8 cellular contexts compared by ENCODE assay signal in genomic region chr13:44437356-44438233, GRCh38.
A peak's percentile ranks its signal among the peaks of the same experiment; 100 is the strongest.
DNase-seq lines count a peak whose midpoint lies in the region; ATAC-seq and TF ChIP-seq lines count a peak whose summit lies in the region.

No MANE protein-coding gene starts in this region.

- H3K27ac ChIP-seq in heart right ventricle, result peak overlapping the region; percentile 79 to 99 (median 94)
- peak overlapping the region; percentile 85 to 96 (median 92) for H3K27ac ChIP-seq in sigmoid colon

- no peak overlapping the region for H3K27ac Mint-ChIP-seq in activated T-cell treated with anti-CD3 and anti-CD28 coated beads, Interleukin-2, amount 50 U/mL, for 24 hours
- no peak overlapping the region for H3K27ac Mint-ChIP-seq in activated T-helper 17 cell treated with anti-CD3 and anti-CD28 coated beads, Interleukin-2, amount 50 U/mL, for 72 hours

- H3K27me3 Mint-ChIP-seq in activated T-cell treated with anti-CD3 and anti-CD28 coated beads, Interleukin-2, amount 50 U/mL, for 24 hours, result peaks cover 13% of the 10 kb centered on the region
- no peaks in the 10 kb centered on the region for H3K27me3 Mint-ChIP-seq in activated T-helper 17 cell treated with anti-CD3 and anti-CD28 coated beads, Interleukin-2, amount 50 U/mL, for 72 hours

- intact Hi-C loops in heart right ventricle (cut with DNase I) (loop anchor here (1.0 to 10.0 kb wide), 31 partner anchors 50 to 533 kb away; partner anchors contain the start of gene SERP2 (in 1 of the 10)), sigmoid colon (cut with DNase I) (loop anchor here (1.0 to 5.0 kb wide), 5 partner anchors 131 to 529 kb away; no protein-coding TSS in a partner anchor)

- H3K4me1 Mint-ChIP-seq in activated T-cell treated with anti-CD3 and anti-CD28 coated beads, Interleukin-2, amount 50 U/mL, for 24 hours (ENCODE audit: low read depth), result peaks cover 22% of the 10 kb centered on the region
- no peaks in the 10 kb centered on the region for H3K4me1 Mint-ChIP-seq in activated T-helper 17 cell treated with anti-CD3 and anti-CD28 coated beads, Interleukin-2, amount 50 U/mL, for 72 hours

- H3K9me3 ChIP-seq in heart right ventricle, result no peaks in the 10 kb centered on the region
- H3K9me3 ChIP-seq in sigmoid colon, result no peaks in the 10 kb centered on the region

- WGBS in heart right ventricle, 2 donors, result 2 to 3% methylated on average over 5 of the region's 5 CpGs
- WGBS in sigmoid colon, 2 donors, result 3 to 9% methylated on average over 5 of the region's 5 CpGs

- peak; percentile 37 to 75 (median 61) for TF ChIP-seq CTCF in heart right ventricle (IDR thresholded peaks at IDR 0.05)
- peak; percentile 36 to 71 (median 42) for TF ChIP-seq CTCF in sigmoid colon (IDR thresholded peaks at IDR 0.05)

- H3K4me1 ChIP-seq in heart right ventricle, result peaks cover 0 to 42% (median 37%) of the 10 kb centered on the region in 9 donors
- peaks cover 0 to 30% (median 17%) of the 10 kb centered on the region in 4 donors for H3K4me1 ChIP-seq in sigmoid colon

- no peaks in the 10 kb centered on the region for H3K36me3 Mint-ChIP-seq in activated T-cell treated with anti-CD3 and anti-CD28 coated beads, Interleukin-2, amount 50 U/mL, for 24 hours (ENCODE audit: low read depth)
- H3K36me3 Mint-ChIP-seq in activated T-helper 17 cell treated with anti-CD3 and anti-CD28 coated beads, Interleukin-2, amount 50 U/mL, for 72 hours (ENCODE audit: low read depth), result no peaks in the 10 kb centered on the region

- ATAC-seq in activated T-helper 17 cell treated with anti-CD3 and anti-CD28 coated beads, Interleukin-2, amount 50 U/mL, for 72 hours (replicated peaks), result no peak
- ATAC-seq in heart right ventricle (peak in 1 of 8 donors; percentile 32), GM18858 (IDR thresholded peaks at IDR 0.05; ENCODE audit: unreplicated experiment) (no peak), GM21381 (IDR thresholded peaks at IDR 0.05; ENCODE audit: unreplicated experiment) (no peak)

- TF ChIP-seq POLR2A in sigmoid colon (IDR thresholded peaks at IDR 0.05), result no peak

- H3K9me3 Mint-ChIP-seq in activated T-cell treated with anti-CD3 and anti-CD28 coated beads, Interleukin-2, amount 50 U/mL, for 24 hours, result no peaks in the 10 kb centered on the region
- H3K9me3 Mint-ChIP-seq in activated T-helper 17 cell treated with anti-CD3 and anti-CD28 coated beads, Interleukin-2, amount 50 U/mL, for 72 hours, result no peaks in the 10 kb centered on the region

- TF ChIP-seq EP300 in sigmoid colon (IDR thresholded peaks at IDR 0.05), result no peak

- H3K27me3 ChIP-seq in heart right ventricle (no peaks in the 10 kb centered on the region), sigmoid colon (no peaks in the 10 kb centered on the region)

- H3K4me3 Mint-ChIP-seq in activated T-cell treated with anti-CD3 and anti-CD28 coated beads, Interleukin-2, amount 50 U/mL, for 24 hours, result peak overlapping the region; percentile 77
- peak overlapping the region; percentile 78 for H3K4me3 Mint-ChIP-seq in activated T-helper 17 cell treated with anti-CD3 and anti-CD28 coated beads, Interleukin-2, amount 50 U/mL, for 72 hours

- no peak for DNase-seq in activated T-cell treated with anti-CD3 and anti-CD28 coated beads, Interleukin-2, amount 50 U/mL, for 24 hours
- DNase-seq in activated T-cell treated with anti-CD3 and anti-CD28 coated beads for 4 hours, result no peak
- DNase-seq in NCI-H1694 (lab: John Stamatoyannopoulos, UW), result peak; percentile 46
- DNase-seq in heart right ventricle, result no peak
- DNase-seq in sigmoid colon, result no peak

- peak overlapping the region in 9 of 10 donors; percentile 61 to 93 (median 71) for H3K4me3 ChIP-seq in heart right ventricle
- H3K4me3 ChIP-seq in sigmoid colon, result peak overlapping the region; percentile 64 to 86 (median 74)

- H3K36me3 ChIP-seq in heart right ventricle (peaks cover 0 to 25% (median 15%) of the 10 kb centered on the region in 9 donors), sigmoid colon (peaks cover 8 to 23% (median 10%) of the 10 kb centered on the region in 4 donors)
